Comparison of ENCODE assay signal across 21 cellular contexts in genomic region chr15:79904256-79904655, GRCh38.
DNase-seq lines count a peak whose midpoint lies in the region; ATAC-seq, FAIRE-seq and TF ChIP-seq lines count a peak whose summit lies in the region.
"Had no signal": no experiment of that assay in that cellular context is flagged by ENCODE, and none has a peak within 500 bp of the region (broad histone marks: within the 10 kb centered on the region; RNA-seq: fewer than 3 reads in every experiment).

No MANE protein-coding gene starts in this region.

- no peak for FAIRE-seq in RCC 7860 (lab: Jason Lieb, UNC)
- FAIRE-seq: A204.1 had no signal

- no peaks in the 10 kb centered on the region for H4K20me1 ChIP-seq in BLaER1 treated with 17β-estradiol and CSF1 and Interleukin-3, amounts not matched to agents 10 nM and 100 nM

- ATAC-seq in GM18517 (IDR thresholded peaks at IDR 0.05; ENCODE audit: unreplicated experiment), result no peak
- ATAC-seq: GM23338, K562 had no signal

- CTCF ChIA-PET in HEK293 (lab: Yijun Ruan, JAX), result interaction anchor here (1.5 kb wide), 1 partner anchor 89 kb away, joined by 3 read pairs; no protein-coding TSS in a partner anchor

- peak overlapping the region in 9 of 11 experiments; percentile 3 to 58 (median 46); a peak in 14 of 22 replicates for H3K4me2 ChIP-seq in BLaER1 treated with 17β-estradiol and CSF1 and Interleukin-3, amounts not matched to agents 10 nM and 100 nM
- H3K4me2 ChIP-seq: GM23338 had no signal

- no peak overlapping the region; a peak in 1 of 20 replicates for H3K4me3 ChIP-seq in BLaER1 treated with 17β-estradiol and CSF1 and Interleukin-3, amounts not matched to agents 10 nM and 100 nM
- no peak overlapping the region for H3K4me3 ChIP-seq in HEK293 (ENCODE audit: low read depth, low read length)
- H3K4me3 ChIP-seq in choroid plexus epithelial cell (ENCODE audit: low read depth, low read length), result no peak overlapping the region
- H3K4me3 ChIP-seq: GM23338, HAP-1, K562 had no signal

- peak; percentile 58 for DNase-seq in choroid plexus epithelial cell (ENCODE audit: low read depth)
- DNase-seq in iris pigment epithelial cell (ENCODE audit: low read depth), result peak; percentile 44
- DNase-seq in NCI-H1417 treated with DMSO at 0.1 percent for 48 hours (lab: John Stamatoyannopoulos, UW), result no peak
- DNase-seq in stimulated activated CD4-positive, alpha-beta T cell treated with anti-CD3 and anti-CD28 coated beads, Interleukin-4, amount 100 ng/mL, for 4 hours, result no peak
- DNase-seq in RCC 7860 (ENCODE audit: low spot score), result no peak
- DNase-seq: CD4-positive, alpha-beta T cell; COR-L47; DMS79; MV-4-11; NCI-H1694 treated with DMSO at 0.1 percent for 48 hours; NCI-H2081 treated with DMSO at 0.1 percent for 48 hours; NCI-H446; NCI-H526; Right ventricle myocardium superior had no signal

- H3K27ac ChIP-seq in BLaER1 treated with 17β-estradiol and CSF1 and Interleukin-3, amounts not matched to agents 10 nM and 100 nM, result peak overlapping the region in 3 of 11 experiments; percentile 9 to 40 (median 26); a peak in 5 of 22 replicates
- H3K27ac ChIP-seq in HEK293 (ENCODE audit: extremely low read depth, low read depth, low read length), result no peak overlapping the region

- TF ChIP-seq CTCF in HEK293 (tag by site-specific recombination; IDR thresholded peaks at IDR 0.05) (no peak), choroid plexus epithelial cell (conservative IDR thresholded peaks at IDR 0.05; ENCODE audit: low read depth, low read length) (no peak)

- peaks cover 7 to 51% (median 28%) of the 10 kb centered on the region in 11 experiments for H3K9me3 ChIP-seq in BLaER1 treated with 17β-estradiol and CSF1 and Interleukin-3, amounts not matched to agents 10 nM and 100 nM (replicated peaks in 1 of 11)
- no peaks in the 10 kb centered on the region for H3K9me3 ChIP-seq in HEK293 (ENCODE audit: control insufficient read depth, insufficient read depth, low read depth, low read length)
- H3K9me3 ChIP-seq: HAP-1 had no signal

- H3K27me3 ChIP-seq in BLaER1 treated with 17β-estradiol and CSF1 and Interleukin-3, amounts not matched to agents 10 nM and 100 nM, result no peaks in the 10 kb centered on the region

- peaks cover 11 to 49% (median 38%) of the 10 kb centered on the region in 11 experiments; a peak in 20 of 22 replicates for H3K36me3 ChIP-seq in BLaER1 treated with 17β-estradiol and CSF1 and Interleukin-3, amounts not matched to agents 10 nM and 100 nM
- peaks cover 0 to 8% of the 10 kb centered on the region in 2 experiments; a peak in 1 of 3 replicates for H3K36me3 ChIP-seq in HEK293 (ENCODE audit: control insufficient read depth in 2 of 2, insufficient read depth in 1 of 2, low read length in 2 of 2)
- H3K36me3 ChIP-seq: HAP-1 had no signal

- no peak overlapping the region for H3K9ac ChIP-seq in BLaER1 treated with 17β-estradiol and CSF1 and Interleukin-3, amounts not matched to agents 10 nM and 100 nM

- H3K4me1 ChIP-seq in BLaER1 treated with 17β-estradiol and CSF1 and Interleukin-3, amounts not matched to agents 10 nM and 100 nM, result peaks cover 21 to 51% (median 38%) of the 10 kb centered on the region in 10 experiments; a peak in 19 of 20 replicates
- peaks cover 2% of the 10 kb centered on the region; the same call in 1 of the 2 replicates for H3K4me1 ChIP-seq in HEK293 (ENCODE audit: control insufficient read depth, insufficient read depth, low read length)
- H3K4me1 ChIP-seq: HAP-1 had no signal

- POLR2A ChIA-PET in HEK293 (lab: Yijun Ruan, JAX), result interaction anchor here (2.1 kb wide), 1 partner anchor 19 kb away, joined by 6 read pairs; no protein-coding TSS in a partner anchor

TF ChIP-seq in HEK293, 187 proteins besides CTCF, POLR2A, EP300 and RAD21 (continues in another document):
- no peak for TF ChIP-seq ZNF404 (tag by site-specific recombination; IDR thresholded peaks at IDR 0.05)
- TF ChIP-seq YY2 (tag by site-specific recombination; IDR thresholded peaks at IDR 0.05), result no peak
- no peak for TF ChIP-seq ZNF280C (tag by site-specific recombination; IDR thresholded peaks at IDR 0.05)
- TF ChIP-seq, protein P1, sequence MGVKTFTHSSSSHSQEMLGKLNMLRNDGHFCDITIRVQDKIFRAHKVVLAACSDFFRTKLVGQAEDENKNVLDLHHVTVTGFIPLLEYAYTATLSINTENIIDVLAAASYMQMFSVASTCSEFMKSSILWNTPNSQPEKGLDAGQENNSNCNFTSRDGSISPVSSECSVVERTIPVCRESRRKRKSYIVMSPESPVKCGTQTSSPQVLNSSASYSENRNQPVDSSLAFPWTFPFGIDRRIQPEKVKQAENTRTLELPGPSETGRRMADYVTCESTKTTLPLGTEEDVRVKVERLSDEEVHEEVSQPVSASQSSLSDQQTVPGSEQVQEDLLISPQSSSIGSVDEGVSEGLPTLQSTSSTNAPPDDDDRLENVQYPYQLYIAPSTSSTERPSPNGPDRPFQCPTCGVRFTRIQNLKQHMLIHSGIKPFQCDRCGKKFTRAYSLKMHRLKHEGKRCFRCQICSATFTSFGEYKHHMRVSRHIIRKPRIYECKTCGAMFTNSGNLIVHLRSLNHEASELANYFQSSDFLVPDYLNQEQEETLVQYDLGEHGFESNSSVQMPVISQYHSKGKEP (tag by site-specific recombination; IDR thresholded peaks at IDR 0.05), result 0 out of 2 replicates have a peak, but pooled peaks have one; percentile 33
- TF ChIP-seq ZNF239 (tag by site-specific recombination; IDR thresholded peaks at IDR 0.05), result no peak
- no peak for TF ChIP-seq SP3 (tag by site-specific recombination; IDR thresholded peaks at IDR 0.05)
- TF ChIP-seq ZNF792 (tag by site-specific recombination; IDR thresholded peaks at IDR 0.05), result no peak
- TF ChIP-seq SCRT2 (tag by site-specific recombination; IDR thresholded peaks at IDR 0.05), result no peak
- TF ChIP-seq ZNF513 (tag by site-specific recombination; IDR thresholded peaks at IDR 0.05), result no peak
- TF ChIP-seq PRDM6 (tag by site-specific recombination; IDR thresholded peaks at IDR 0.05), result peak; percentile 73
- TF ChIP-seq, protein P2, sequence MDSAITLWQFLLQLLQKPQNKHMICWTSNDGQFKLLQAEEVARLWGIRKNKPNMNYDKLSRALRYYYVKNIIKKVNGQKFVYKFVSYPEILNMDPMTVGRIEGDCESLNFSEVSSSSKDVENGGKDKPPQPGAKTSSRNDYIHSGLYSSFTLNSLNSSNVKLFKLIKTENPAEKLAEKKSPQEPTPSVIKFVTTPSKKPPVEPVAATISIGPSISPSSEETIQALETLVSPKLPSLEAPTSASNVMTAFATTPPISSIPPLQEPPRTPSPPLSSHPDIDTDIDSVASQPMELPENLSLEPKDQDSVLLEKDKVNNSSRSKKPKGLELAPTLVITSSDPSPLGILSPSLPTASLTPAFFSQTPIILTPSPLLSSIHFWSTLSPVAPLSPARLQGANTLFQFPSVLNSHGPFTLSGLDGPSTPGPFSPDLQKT (IDR thresholded peaks at IDR 0.05; ENCODE audit: borderline replicate concordance, low read depth, low read length), result no peak
- TF ChIP-seq ZNF514 (tag by site-specific recombination; IDR thresholded peaks at IDR 0.05), result no peak
- no peak for TF ChIP-seq ZNF292 (tag by site-specific recombination; IDR thresholded peaks at IDR 0.05; ENCODE audit: borderline replicate concordance, low read depth)
- TF ChIP-seq ZNF426 (tag by site-specific recombination; IDR thresholded peaks at IDR 0.05), result no peak

Comparison
In these comparisons a context has a peak if more than half of its experiments do, and no peak if none do; other contexts are left out.
1. DNase-seq: peak in choroid plexus epithelial cell (single experiment) and iris pigment epithelial cell (single experiment); none in NCI-H1417 treated with DMSO at 0.1 percent for 48 hours (single experiment), stimulated activated CD4-positive, alpha-beta T cell treated with anti-CD3 and anti-CD28 coated beads, Interleukin-4, amount 100 ng/mL, for 4 hours (0 of 2) and RCC 7860 (single experiment).